ENCODE assay signal across 8 cellular contexts in genomic region chr7:128697301-128697905, GRCh38. TPM values are rescaled to one million over a fixed set of nuclear protein-coding genes. Genes with fewer than 3 reads are reported as not detected.
DNase-seq lines count a peak whose midpoint lies in the region; ATAC-seq and TF ChIP-seq lines count a peak whose summit lies in the region.

No MANE protein-coding gene starts in this region.

- ATAC-seq in WTC11 (peak; percentile 85), mucosa of descending colon (peak; percentile 84), HG02678 (IDR thresholded peaks at IDR 0.05; ENCODE audit: unreplicated experiment) (no peak), GM21723 (IDR thresholded peaks at IDR 0.05; ENCODE audit: unreplicated experiment) (no peak)

- in situ Hi-C loops in ACHN (cut with HindIII; ENCODE audit: low pct_ligation_motif_present, low pct_unique_long_range_greater_than_20kb, low sequenced_read_pairs) = no loop called here

- H3K27me3 Mint-ChIP-seq in WTC11 (ENCODE audit: low read depth) = peaks cover 33% of the 10 kb centered on the region

- CTCF ChIA-PET in WTC11 (lab: Charles Lee) = interaction anchor here (0.6 to 1.4 kb wide), 12 partner anchors 11 to 1576 kb away, joined by 3 to 7 read pairs (median 4); partner anchors contain the start of gene GARIN1A

- H3K4me1 ChIP-seq in ectodermal cell (ENCODE audit: control insufficient read depth, insufficient read depth, low read length) (no peaks in the 10 kb centered on the region), mucosa of descending colon (ENCODE audit: low read depth) (no peaks in the 10 kb centered on the region), stomach (peaks cover 0 to 10% (median 8%) of the 10 kb centered on the region in 4 donors)

- H3K4me1 Mint-ChIP-seq in WTC11 = peaks cover 41% of the 10 kb centered on the region

- H3K4me3 ChIP-seq in HFF-Myc (replicated peaks; ENCODE audit: low read depth, low read length) = peak overlapping the region; percentile 47
- peak overlapping the region; percentile 31 for H3K4me3 ChIP-seq in ectodermal cell (ENCODE audit: insufficient read depth, low read depth, low read length)
- H3K4me3 ChIP-seq in mucosa of descending colon = no peak overlapping the region
- peak overlapping the region; percentile 23 to 43 (median 30) for H3K4me3 ChIP-seq in stomach

- TF ChIP-seq POLR2A in stomach (IDR thresholded peaks at IDR 0.05) = no peak

- TF ChIP-seq EP300 in stomach (IDR thresholded peaks at IDR 0.05) = no peak

- H3K9me3 ChIP-seq in ectodermal cell (ENCODE audit: control insufficient read depth, low read length) (no peaks in the 10 kb centered on the region), mucosa of descending colon (no peaks in the 10 kb centered on the region), stomach (no peaks in the 10 kb centered on the region)

- H3K27me3 ChIP-seq in ectodermal cell (ENCODE audit: control insufficient read depth, insufficient read depth, low read length, poor library complexity, severe bottlenecking) (no peaks in the 10 kb centered on the region), stomach (peaks cover 0 to 56% (median 32%) of the 10 kb centered on the region in 3 donors)

- intact Hi-C loops in mucosa of descending colon (cut with DNase I, micrococcal nuclease) (no loop called here), stomach (cut with DNase I; ENCODE audit: low total_unique reads) (no loop called here)

- DNase-seq in ACHN (peak; percentile 60), HFF-Myc (ENCODE audit: extremely low read depth, low read depth) (peak; percentile 38), WTC11 (ENCODE audit: low spot score) (peak; percentile 83), mucosa of descending colon (peak; percentile 55 to 69 (median 60)), stomach (peak; percentile 38)

- WGBS in ectodermal cell, 2 experiments = 50 to 59% methylated on average over 37 of the region's 37 CpGs
- 4 to 8% (median 4%) methylated on average over 34 to 37 of the region's 37 CpGs for WGBS in stomach, 5 donors

- H3K27ac ChIP-seq in ectodermal cell (ENCODE audit: insufficient read depth, low read depth, low read length, poor library complexity, severe bottlenecking) (no peak overlapping the region), stomach (no peak overlapping the region)

- H3K27ac Mint-ChIP-seq in WTC11 = no peak overlapping the region

- no peaks in the 10 kb centered on the region for H3K36me3 ChIP-seq in ectodermal cell (ENCODE audit: control insufficient read depth, insufficient read depth, low read length)
- H3K36me3 ChIP-seq in mucosa of descending colon (ENCODE audit: low read depth) = no peaks in the 10 kb centered on the region
- H3K36me3 ChIP-seq in stomach = no peaks in the 10 kb centered on the region

- POLR2A ChIA-PET in WTC11 (lab: Charles Lee) = no interaction called here

- H3K9me3 Mint-ChIP-seq in WTC11 = peaks cover 6% of the 10 kb centered on the region

- peak overlapping the region; percentile 93 for H3K4me3 Mint-ChIP-seq in WTC11

- peaks cover 5% of the 10 kb centered on the region; the same call in 1 of the 2 replicates for H3K36me3 Mint-ChIP-seq in WTC11

- TF ChIP-seq CTCF in HFF-Myc (IDR thresholded peaks at IDR 0.05; ENCODE audit: low read depth, low read length, missing control alignments) (peak; percentile 38), WTC11 (IDR thresholded peaks at IDR 0.05) (peak; percentile 26; the same call in 1 of the 2 replicates), mucosa of descending colon (IDR thresholded peaks at IDR 0.05) (no peak), stomach (IDR thresholded peaks at IDR 0.05) (peak in 1 of 7 experiments; percentile 9)

TF ChIP-seq in WTC11, 78 proteins besides CTCF, POLR2A, EP300 and RAD21 (continues in another document):
- TF ChIP-seq SMAD3 (CRISPR knock-in tag; IDR thresholded peaks at IDR 0.05; ENCODE audit: borderline replicate concordance) = no peak
- TF ChIP-seq MAX (CRISPR knock-in tag; IDR thresholded peaks at IDR 0.05) = peak; percentile 66
- no peak for TF ChIP-seq USF2 (CRISPR knock-in tag; IDR thresholded peaks at IDR 0.05)
- no peak for TF ChIP-seq FOXK1 (CRISPR knock-in tag; IDR thresholded peaks at IDR 0.05)
- no peak for TF ChIP-seq ZNF219 (CRISPR knock-in tag; IDR thresholded peaks at IDR 0.05; ENCODE audit: borderline replicate concordance)
- TF ChIP-seq TEAD1 (CRISPR knock-in tag; IDR thresholded peaks at IDR 0.05) = peak; percentile 33; the same call in 1 of the 2 replicates
- TF ChIP-seq ETV6 (CRISPR knock-in tag; IDR thresholded peaks at IDR 0.05) = peak; percentile 76
- peak; percentile 63; the same call in 1 of the 2 replicates for TF ChIP-seq CREM (CRISPR knock-in tag; IDR thresholded peaks at IDR 0.05)
- TF ChIP-seq HMGXB4 (CRISPR knock-in tag; IDR thresholded peaks at IDR 0.05) = peak; percentile 73
- peak; percentile 69; the same call in 1 of the 2 replicates for TF ChIP-seq FOXP1 (CRISPR knock-in tag; IDR thresholded peaks at IDR 0.05; ENCODE audit: borderline replicate concordance)
- TF ChIP-seq MYBL2 (CRISPR knock-in tag; IDR thresholded peaks at IDR 0.05) = 0 out of 2 replicates have a peak, but pooled peaks have one; percentile 57
- 0 out of 2 replicates have a peak, but pooled peaks have one; percentile 26 for TF ChIP-seq ERG (CRISPR knock-in tag; IDR thresholded peaks at IDR 0.05)
- TF ChIP-seq SP1 (CRISPR knock-in tag; conservative IDR thresholded peaks at IDR 0.05) = peak; percentile 82
- TF ChIP-seq ZNF138 (CRISPR knock-in tag; conservative IDR thresholded peaks at IDR 0.05) = no peak
- TF ChIP-seq ZNF121 (CRISPR knock-in tag; IDR thresholded peaks at IDR 0.05) = peak; percentile 61

RNA-seq across cellular contexts. Expression of gene GARIN1A, which starts 25.3 kb away (rescaled TPM):
- total RNA-seq in WTC11 (2021) (0.14 to 0.15 TPM in 2 of 3 replicates, not detected in the other), mucosa of descending colon (1 to 10 TPM; 1.3 to 4.5 (median 1.9) TPM), stomach (1 to 10 TPM in 3 of 5 donors, under 1 TPM in 1, not detected in 1; 0.72 to 1.8 (median 1.1) TPM)
- polyA plus RNA-seq in ectodermal cell (2013, experiment 1 of 4) = 0.78 TPM
- 0.71 TPM for polyA plus RNA-seq in ectodermal cell (2013, experiment 2 of 4)
- 0.21 TPM for polyA plus RNA-seq in ectodermal cell (2013, experiment 3 of 4)
- 0.65 TPM for polyA plus RNA-seq in ectodermal cell (2013, experiment 4 of 4)
- 1 to 10 TPM in 1 of 3 donors, under 1 TPM in 2; 0.50 to 1.4 (median 0.61) TPM for polyA plus RNA-seq in stomach

RNA-seq across cellular contexts. Expression of gene CALU, which starts 41.8 kb away (rescaled TPM):
- total RNA-seq in WTC11 (2021) = 150 to 163 TPM (median 159 TPM) in 3 replicates
- 173 TPM for polyA plus RNA-seq in ectodermal cell (2013, experiment 1 of 4)
- 189 TPM for polyA plus RNA-seq in ectodermal cell (2013, experiment 2 of 4)
- 146 TPM for polyA plus RNA-seq in ectodermal cell (2013, experiment 3 of 4)
- 153 TPM for polyA plus RNA-seq in ectodermal cell (2013, experiment 4 of 4)
- total RNA-seq in mucosa of descending colon = 100 to 1,000 TPM in 1 of 3 donors, 10 to 100 TPM in 2; 20.6 to 133 (median 54.4) TPM
- total RNA-seq in stomach = 100 to 1,000 TPM in 1 of 5 donors, 10 to 100 TPM in 4; 10.1 to 270 (median 54.5) TPM
- polyA plus RNA-seq in stomach = 10 to 100 TPM; 15.7 to 42.3 (median 23.9) TPM

Comparison
In these comparisons a context has a peak if more than half of its experiments do, and no peak if none do; other contexts are left out.
1. ATAC-seq: peak in WTC11 (single experiment) and mucosa of descending colon (single experiment); none in HG02678 (single experiment) and GM21723 (single experiment).
2. Peak in every context shown above with its lines, with median percentiles within 50 percentile points of each other: DNase-seq.